9 cellular contexts compared by ENCODE assay signal in genomic region chr10:61899045-61899444, GRCh38. TPM values are rescaled to one million over a fixed set of nuclear protein-coding genes. Genes with fewer than 3 reads are reported as not detected.
DNase-seq lines count a peak whose midpoint lies in the region; ATAC-seq and TF ChIP-seq lines count a peak whose summit lies in the region.
"Had no signal": no experiment of that assay in that cellular context is flagged by ENCODE, and none has a peak within 500 bp of the region (broad histone marks: within the 10 kb centered on the region; RNA-seq: fewer than 3 reads in every experiment).

No MANE protein-coding gene starts in this region.

- DNase-seq in NAMALWA (ENCODE audit: low spot score) (peak; percentile 51), cardiac fibroblast (ENCODE audit: low read depth in 2 of 2) (peak; percentile 60 to 75), neuronal stem cell (ENCODE audit: low spot score) (no peak), NCI-H526 treated with DMSO at 0.1 percent for 48 hours (lab: John Stamatoyannopoulos, UW) (no peak)
- DNase-seq: left lung had no signal

- H3K4me1 ChIP-seq in ES-I3 (ENCODE audit: insufficient read depth, low read length) = peaks cover 17% of the 10 kb centered on the region
- peaks cover 4 to 5% of the 10 kb centered on the region in 2 donors for H3K4me1 ChIP-seq in neuronal stem cell (ENCODE audit: control insufficient read depth in 2 of 2, insufficient read depth in 1 of 2, low read depth in 1 of 2, low read length in 2 of 2)

- H3K27me3 ChIP-seq in neuronal stem cell (ENCODE audit: control insufficient read depth in 3 of 3, insufficient read depth in 3 of 3, low read depth in 1 of 3, low read length in 3 of 3) = peaks cover 0 to 10% (median 0%) of the 10 kb centered on the region in 3 experiments
- H3K27me3 ChIP-seq: left lung had no signal

- no peak overlapping the region for H3K4me2 ChIP-seq in neuronal stem cell (ENCODE audit: insufficient read depth, low read length, poor library complexity, severe bottlenecking)

- H3K36me3 ChIP-seq in ES-I3 (ENCODE audit: insufficient read depth, low read length) (no peaks in the 10 kb centered on the region), neuronal stem cell (replicated peaks in 1 of 2; ENCODE audit: control insufficient read depth in 2 of 2, insufficient read depth in 2 of 2, low read length in 2 of 2) (no peaks in the 10 kb centered on the region)
- H3K36me3 ChIP-seq: left lung had no signal

- no peak overlapping the region for H4K91ac ChIP-seq in neuronal stem cell (ENCODE audit: low read depth, low read length, poor library complexity)

- H3K27ac ChIP-seq in neuronal stem cell (replicated peaks; ENCODE audit: low read length) = no peak overlapping the region

- no peaks in the 10 kb centered on the region for H3K9me3 ChIP-seq in ES-I3 (ENCODE audit: control insufficient read depth, insufficient read depth, low read length)
- no peaks in the 10 kb centered on the region for H3K9me3 ChIP-seq in neuronal stem cell (replicated peaks in 1 of 2; ENCODE audit: control insufficient read depth in 2 of 2, insufficient read depth in 1 of 2, low read depth in 1 of 2, low read length in 2 of 2)
- H3K9me3 ChIP-seq: left lung had no signal

- H3K4ac ChIP-seq in neuronal stem cell (ENCODE audit: low read length) = no peak overlapping the region

- H2BK15ac ChIP-seq in neuronal stem cell (ENCODE audit: low read length) = no peak overlapping the region

- no peak overlapping the region for H3K14ac ChIP-seq in neuronal stem cell (ENCODE audit: low read length)

- no peak for TF ChIP-seq CTCF in cardiac fibroblast (IDR thresholded peaks at IDR 0.05; ENCODE audit: low read depth, low read length)

- H3K18ac ChIP-seq in neuronal stem cell (ENCODE audit: low read length) = no peak overlapping the region

- no peak overlapping the region for H3K23ac ChIP-seq in neuronal stem cell (ENCODE audit: low read depth, low read length, poor library complexity)

- no CpG with 5 or more reads among the region's 5 CpGs for WGBS in neuronal stem cell (ENCODE audit: extremely low coverage in 2 of 2, insufficient read length in 2 of 2, insufficient replicate concordance in 1 of 2), 2 donors

- no peak for ATAC-seq in GM18505 (IDR thresholded peaks at IDR 0.05; ENCODE audit: unreplicated experiment)
- no peak for ATAC-seq in HG03095 (IDR thresholded peaks at IDR 0.05; ENCODE audit: unreplicated experiment)
- ATAC-seq in GM18517 (IDR thresholded peaks at IDR 0.05; ENCODE audit: unreplicated experiment) = no peak
- ATAC-seq: left lung had no signal

- no peak overlapping the region for H2BK5ac ChIP-seq in neuronal stem cell (ENCODE audit: low read length)

- no peak overlapping the region for H2BK12ac ChIP-seq in neuronal stem cell (ENCODE audit: low read length)

- H2AK5ac ChIP-seq in neuronal stem cell (ENCODE audit: low read depth, low read length) = no peak overlapping the region

- no peaks in the 10 kb centered on the region for H3K79me1 ChIP-seq in neuronal stem cell (ENCODE audit: low read depth, low read length)

- peak overlapping the region; percentile 29; the same call in 1 of the 2 replicates for H3K9ac ChIP-seq in ES-I3 (ENCODE audit: low read depth, low read length)
- no peak overlapping the region for H3K9ac ChIP-seq in neuronal stem cell (ENCODE audit: low read depth, low read length, poor library complexity)

- H4K8ac ChIP-seq in neuronal stem cell (ENCODE audit: low read depth, low read length) = no peak overlapping the region

- no peak overlapping the region for H2BK120ac ChIP-seq in neuronal stem cell (ENCODE audit: low read depth, low read length)

- no peak for TF ChIP-seq POLR2A in GM18505 (IDR thresholded peaks at IDR 0.05; ENCODE audit: borderline replicate concordance, extremely low read depth, insufficient read depth, insufficient read length)

- H2AFZ ChIP-seq in neuronal stem cell (ENCODE audit: low read length) = peak overlapping the region; percentile 38

- H3K4me3 ChIP-seq in cardiac fibroblast (replicated peaks in 1 of 2; ENCODE audit: low read depth in 2 of 2, low read length in 2 of 2) = no peak overlapping the region
- no peak overlapping the region for H3K4me3 ChIP-seq in neuronal stem cell (ENCODE audit: low read length in 2 of 2)

RNA-seq across cellular contexts. Expression of gene ARID5B, which starts 2.5 kb away (rescaled TPM):
- 1.8 TPM for polyA plus RNA-seq in neuronal stem cell (2013, experiment 1 of 2)
- polyA plus RNA-seq in neuronal stem cell (2013, experiment 2 of 2) = 1.8 TPM

Comparison
In these comparisons a context has a peak if more than half of its experiments do, and no peak if none do; other contexts are left out.
1. DNase-seq: peak in NAMALWA (single experiment) and cardiac fibroblast (2 of 2); none in neuronal stem cell (single experiment) and NCI-H526 treated with DMSO at 0.1 percent for 48 hours (single experiment).